Comparison of ENCODE assay signal across 13 cellular contexts in the genomic region with DNA sequence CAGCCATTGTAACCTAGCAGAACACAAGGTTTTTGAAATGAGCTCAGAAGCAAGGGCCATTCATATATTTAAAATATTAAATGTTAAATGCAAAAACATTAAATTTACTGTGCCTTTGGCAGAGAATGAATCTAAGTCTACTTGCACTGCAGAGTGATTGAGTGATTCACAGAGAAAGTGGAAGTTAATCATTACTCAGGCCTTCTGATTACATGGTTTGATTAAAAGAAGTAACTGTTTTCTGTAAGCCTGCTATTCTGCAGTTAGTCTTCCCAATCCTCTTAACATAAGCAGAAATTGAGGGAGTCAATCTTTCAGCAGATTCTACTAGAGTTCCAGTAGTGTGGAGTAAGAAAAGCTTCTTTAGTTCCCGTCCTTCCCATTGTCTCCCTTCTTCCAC. TPM values are rescaled to one million over a fixed set of nuclear protein-coding genes. Genes with fewer than 3 reads are reported as not detected.
DNase-seq lines count a peak whose midpoint lies in the region; FAIRE-seq and TF ChIP-seq lines count a peak whose summit lies in the region.
"Had no signal": no experiment of that assay in that cellular context is flagged by ENCODE, and none has a peak within 500 bp of the region (broad histone marks: within the 10 kb centered on the region; RNA-seq: fewer than 3 reads in every experiment).

No MANE protein-coding gene starts in this region.

- H4K5ac ChIP-seq in H9 (ENCODE audit: insufficient read length, low read depth, low read length) = no peak overlapping the region

- no peaks in the 10 kb centered on the region for H3K36me3 ChIP-seq in ovary
- H3K36me3 ChIP-seq: esophagus squamous epithelium had no signal

- no peak overlapping the region for H2BK15ac ChIP-seq in H9 (ENCODE audit: low read depth, low read length)

- H3K4me3 ChIP-seq in foreskin fibroblast (ENCODE audit: low read depth in 1 of 2, low read length in 2 of 2) (peak overlapping the region; percentile 74 to 75), ovary (no peak overlapping the region)

- H3K9me3 ChIP-seq in H9 (ENCODE audit: control insufficient read depth, low read depth, low read length) (no peaks in the 10 kb centered on the region), ovary (no peaks in the 10 kb centered on the region)
- H3K9me3 ChIP-seq: esophagus squamous epithelium had no signal

- no peak overlapping the region for H2BK12ac ChIP-seq in H9 (ENCODE audit: insufficient read length, low read depth, low read length)

- no peak overlapping the region for H2BK20ac ChIP-seq in H9 (ENCODE audit: low read depth, low read length, poor library complexity, severe bottlenecking)

- no peak for TF ChIP-seq EP300 in ovary (IDR thresholded peaks at IDR 0.05)

- H3K4me1 Mint-ChIP-seq in H9 = peaks cover 25 to 31% of the 10 kb centered on the region in 2 experiments

- H4K8ac ChIP-seq in H9 (replicated peaks; ENCODE audit: insufficient read length, low read depth, low read length) = no peak overlapping the region

- H3K27ac ChIP-seq in H9 (ENCODE audit: insufficient read length, low read depth, low read length) (no peak overlapping the region), ovary (no peak overlapping the region)

- H2AFZ ChIP-seq in H9 (ENCODE audit: low read length) = no peak overlapping the region

- H2BK120ac ChIP-seq in H9 (ENCODE audit: low read depth, low read length, poor library complexity, severe bottlenecking) = no peak overlapping the region

- H3K27me3 Mint-ChIP-seq in H9 (ENCODE audit: low read depth) = peaks cover 26% of the 10 kb centered on the region

- no peak overlapping the region for H3K56ac ChIP-seq in H9 (ENCODE audit: insufficient read length, low read depth, low read length)

- no peak overlapping the region for H3K14ac ChIP-seq in H9 (ENCODE audit: insufficient read depth, low read length)

- TF ChIP-seq CTCF in H9 (conservative IDR thresholded peaks at IDR 0.05) = no peak
- no peak for TF ChIP-seq CTCF in foreskin fibroblast (IDR thresholded peaks at IDR 0.05; ENCODE audit: low read depth, low read length)
- no peak for TF ChIP-seq CTCF in ovary (IDR thresholded peaks at IDR 0.05)

- no peak overlapping the region for H2AK5ac ChIP-seq in H9 (ENCODE audit: insufficient read length, low read length)

- H2BK5ac ChIP-seq in H9 (ENCODE audit: insufficient read length, low read length) = no peak overlapping the region

- peak; percentile 69 for FAIRE-seq in RCC 7860 (lab: Jason Lieb, UNC)

- DNase-seq in H9 (no peak), RCC 7860 (ENCODE audit: low spot score) (no peak), foreskin fibroblast (no peak), renal cortical epithelial cell (ENCODE audit: low read depth) (peak; percentile 91), DMS79 treated with DMSO at 0.1 percent for 48 hours (lab: John Stamatoyannopoulos, UW) (no peak), ovary (no peak)
- no peak for DNase-seq in activated CD4-positive, alpha-beta T cell treated with anti-CD3 and anti-CD28 coated beads, Interleukin-2, amount 50 U/mL, for 1 hour
- DNase-seq: activated CD4-positive, alpha-beta memory T cell treated with anti-CD3 and anti-CD28 coated beads for 36 hours; activated naive CD4-positive, alpha-beta T cell treated with anti-CD3 and anti-CD28 coated beads for 36 hours; central memory CD4-positive, alpha-beta T cell; esophagus squamous epithelium; Karpas-422 had no signal

- no peak overlapping the region for H3T11ph ChIP-seq in H9 (ENCODE audit: low read length)

- TF ChIP-seq POLR2A in ovary (IDR thresholded peaks at IDR 0.05) = no peak

- H3K23me2 ChIP-seq in H9 (ENCODE audit: insufficient read length, low read depth, low read length, poor library complexity, severe bottlenecking) = peaks cover 21% of the 10 kb centered on the region

- H3K36me3 Mint-ChIP-seq in H9 (ENCODE audit: insufficient read depth in 1 of 3, low read depth in 3 of 3) = no peaks in the 10 kb centered on the region

- no CpG with 5 or more reads among the region's 1 CpG for WGBS in H9 (ENCODE audit: extremely low coverage, insufficient read length, low lambda C conversion rate)
- 87 to 98% (median 92%) methylated on average over 1 of the region's 1 CpG for WGBS in ovary, 3 donors

- H3K79me2 ChIP-seq in H9 (ENCODE audit: insufficient read depth, low read length) = peaks cover 3% of the 10 kb centered on the region; the same call in 1 of the 2 replicates

- H3K79me1 ChIP-seq in H9 (ENCODE audit: insufficient read depth, low read depth, low read length, poor library complexity, severe bottlenecking) = no peaks in the 10 kb centered on the region

- H3K18ac ChIP-seq in H9 (ENCODE audit: insufficient read length, low read depth, low read length) = no peak overlapping the region

- H4K20me1 ChIP-seq in H9 (ENCODE audit: control insufficient read depth, insufficient read depth, insufficient read length) = no peaks in the 10 kb centered on the region

- H3K4me3 Mint-ChIP-seq in H9 = peak overlapping the region; percentile 90 to 99; a peak in 4 of 5 replicates
- H3K4me3 Mint-ChIP-seq: activated CD4-positive, alpha-beta memory T cell treated with anti-CD3 and anti-CD28 coated beads for 36 hours; activated naive CD4-positive, alpha-beta T cell treated with anti-CD3 and anti-CD28 coated beads for 36 hours had no signal

- H4K91ac ChIP-seq in H9 (ENCODE audit: insufficient read length, low read depth, low read length) = no peak overlapping the region

- H3K27me3 ChIP-seq in H9 (ENCODE audit: insufficient read depth, low read length) (no peaks in the 10 kb centered on the region), ovary (no peaks in the 10 kb centered on the region)

- H3K4me2 ChIP-seq in H9 (ENCODE audit: insufficient read depth, insufficient read length, low read length) = peak overlapping the region; percentile 88

- H3K4me1 ChIP-seq in H9 (ENCODE audit: insufficient read depth, low read length) = no peaks in the 10 kb centered on the region
- peaks cover 2% of the 10 kb centered on the region for H3K4me1 ChIP-seq in ovary (ENCODE audit: insufficient read depth)

- H3K9me3 Mint-ChIP-seq in H9 = no peaks in the 10 kb centered on the region
- H3K9me3 Mint-ChIP-seq: activated CD4-positive, alpha-beta memory T cell treated with anti-CD3 and anti-CD28 coated beads for 36 hours had no signal

- no peak overlapping the region for H3K27ac Mint-ChIP-seq in H9
- H3K27ac Mint-ChIP-seq: activated CD4-positive, alpha-beta memory T cell treated with anti-CD3 and anti-CD28 coated beads for 36 hours; activated naive CD4-positive, alpha-beta T cell treated with anti-CD3 and anti-CD28 coated beads for 36 hours had no signal

- intact Hi-C loops in ovary (cut with DNase I) = loop anchor here in 1 of 4 donors (10.0 kb wide), 1 partner anchor 1046 kb away; no protein-coding TSS in a partner anchor

- H3K9ac ChIP-seq in H9 (ENCODE audit: extremely low read depth, insufficient read length, low read length) = no peak overlapping the region

- H3K4ac ChIP-seq in H9 (ENCODE audit: low read depth, low read length) = no peak overlapping the region

- H3K23ac ChIP-seq in H9 (ENCODE audit: insufficient read length, low read depth, low read length) = no peak overlapping the region

RNA-seq across cellular contexts. Expression of a gene that starts 1.5 kb away (rescaled TPM):
- total RNA-seq in H9 (2021) (5.2 and 5.5 TPM in 2 replicates), renal cortical epithelial cell (8.2 and 20.4 TPM in 2 replicates), ovary (1 to 10 TPM; 1.4 to 7.7 (median 6.2) TPM)
- polyA plus RNA-seq in ovary = 1 to 10 TPM; 1.2 to 2.1 TPM
- total RNA-seq: activated CD4-positive, alpha-beta memory T cell treated with anti-CD3 and anti-CD28 coated beads for 36 hours; activated naive CD4-positive, alpha-beta T cell treated with anti-CD3 and anti-CD28 coated beads for 36 hours; T-helper 2 cell treated with Interferon-gamma antibody and Interleukin-4, amounts not matched to agents 100 ng/mL and 5 ng/mL, for 36 hours had no signal
